In genomic region chr15:89690276-89691218, GRCh38 we compare ENCODE assay signal across 9 cellular contexts. TPM values are rescaled to one million over a fixed set of nuclear protein-coding genes. Genes with fewer than 3 reads are reported as not detected.
DNase-seq lines count a peak whose midpoint lies in the region; ATAC-seq, FAIRE-seq and TF ChIP-seq lines count a peak whose summit lies in the region.
"Had no signal": no experiment of that assay in that cellular context is flagged by ENCODE, and none has a peak within 500 bp of the region (broad histone marks: within the 10 kb centered on the region; RNA-seq: fewer than 3 reads in every experiment).

A gene with protein sequence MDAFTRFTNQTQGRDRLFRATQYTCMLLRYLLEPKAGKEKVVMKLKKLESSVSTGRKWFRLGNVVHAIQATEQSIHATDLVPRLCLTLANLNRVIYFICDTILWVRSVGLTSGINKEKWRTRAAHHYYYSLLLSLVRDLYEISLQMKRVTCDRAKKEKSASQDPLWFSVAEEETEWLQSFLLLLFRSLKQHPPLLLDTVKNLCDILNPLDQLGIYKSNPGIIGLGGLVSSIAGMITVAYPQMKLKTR (minus strand): TSS chr15:89690754. CDS start chr15:89690632, 122 bp downstream.
WDR93 (plus strand) TSS chr15:89690811; CDS start chr15:89701747, 10,936 bp downstream.

- H3K4me2 ChIP-seq in keratinocyte (ENCODE audit: control insufficient read depth, extremely low read depth, insufficient read depth, low read depth, low read length) = peak within 1 kb of the TSS; percentile 82

- peak; percentile 80 for FAIRE-seq in keratinocyte (lab: Jason Lieb, UNC)

- ATAC-seq in HG03039 (IDR thresholded peaks at IDR 0.05; ENCODE audit: unreplicated experiment) = peak; percentile 86

- no peak for TF ChIP-seq CTCF in keratinocyte (optimal IDR thresholded peaks at IDR 0.05 in 1 of 3, IDR thresholded peaks at IDR 0.05 in 1 of 3, conservative IDR thresholded peaks at IDR 0.05 in 1 of 3; ENCODE audit: extremely low read depth in 1 of 3, insufficient read depth in 2 of 3, low read length in 3 of 3)

- dilution Hi-C loops in keratinocyte (cut with MboI; ENCODE audit: extremely low pct_ligation_motif_present, low sequenced_read_pairs) = no loop called here

- no peaks in the 10 kb centered on the region for H3K9me3 ChIP-seq in keratinocyte (ENCODE audit: control insufficient read depth, low read depth, low read length)

- H2AFZ ChIP-seq in keratinocyte (ENCODE audit: control insufficient read depth, low read length) = peak within 1 kb of the TSS; percentile 99

- no peak within 1 kb of the TSS for H3K27ac ChIP-seq in caudate nucleus (ENCODE audit: low read depth, low read length)
- peak within 1 kb of the TSS; percentile 46 for H3K27ac ChIP-seq in keratinocyte (ENCODE audit: control insufficient read depth, insufficient read depth, low read length)

- H3K4me1 ChIP-seq in keratinocyte (ENCODE audit: control insufficient read depth, extremely low read depth, insufficient read depth, low read length) = no peaks in the 10 kb centered on the region

- peak; percentile 13 for DNase-seq in NK-92 treated with Interleukin-12 subunit alpha and Interleukin-12 subunit beta, amount 100 ng/mL, for 24 hours (lab: John Stamatoyannopoulos, UW)
- DNase-seq in NK-92 (lab: John Stamatoyannopoulos, UW; ENCODE audit: unreplicated experiment) = no peak
- DNase-seq in NCI-H2171 (lab: John Stamatoyannopoulos, UW) = peak; percentile 86
- DNase-seq in activated CD4-positive, CD25-positive, alpha-beta regulatory T cell (lab: John Stamatoyannopoulos, UW) = peak; percentile 46 to 58 (median 52)
- peak in 50 of 61 donors; percentile 11 to 72 (median 46) for DNase-seq in caudate nucleus (lab: John Stamatoyannopoulos, UW)
- peak; percentile 53 for DNase-seq in keratinocyte (ENCODE audit: low read depth, low spot score)
- DNase-seq in stimulated activated CD4-positive, alpha-beta T cell treated with anti-CD3 and anti-CD28 coated beads, Interleukin-12 subunit alpha, Interleukin-12 subunit beta, amount 100 ng/mL, for 4 hours = peak; percentile 77
- DNase-seq: DND-41 had no signal

- no peaks in the 10 kb centered on the region for H3K79me2 ChIP-seq in keratinocyte (ENCODE audit: control insufficient read depth, insufficient read depth, low read length)

- H3K9me1 ChIP-seq in keratinocyte (ENCODE audit: control insufficient read depth, extremely low read depth, insufficient read depth, low read length) = no peaks in the 10 kb centered on the region

- no peaks in the 10 kb centered on the region for H3K27me3 ChIP-seq in keratinocyte (ENCODE audit: control insufficient read depth, extremely low read depth, insufficient read depth, low read length)

- peak within 1 kb of the TSS; percentile 71 for H3K9ac ChIP-seq in keratinocyte (ENCODE audit: control insufficient read depth, extremely low read depth, insufficient read depth, low read length)

- H4K20me1 ChIP-seq in keratinocyte (ENCODE audit: control insufficient read depth, extremely low read depth, insufficient read depth, low read length) = no peaks in the 10 kb centered on the region

- H3K4me3 ChIP-seq in keratinocyte (ENCODE audit: control insufficient read depth in 2 of 3, extremely low read depth in 1 of 3, insufficient read depth in 2 of 3, low read depth in 1 of 3, low read length in 3 of 3) = peak within 1 kb of the TSS; percentile 62 to 82 (median 74)

- no peaks in the 10 kb centered on the region for H3K36me3 ChIP-seq in keratinocyte (ENCODE audit: control insufficient read depth in 2 of 2, extremely low read depth in 1 of 2, insufficient read depth in 2 of 2, low read length in 2 of 2)

RNA-seq across cellular contexts. Expression of the first gene that starts in this region (rescaled TPM):
- 4.0 to 6.0 TPM (median 5.9 TPM) in 3 replicates for polyA plus RNA-seq in keratinocyte
- 2.9 TPM for polyA plus RNA-seq in keratinocyte (2011; ENCODE audit: low read depth)
- 3.0 and 4.7 TPM in 2 replicates for polyA plus RNA-seq in keratinocyte (2011; cell fraction: cytosol; rRNA removed)
- polyA plus RNA-seq in keratinocyte (2011; cell fraction: nucleus; rRNA removed) = 5.8 and 6.0 TPM in 2 replicates
- 2.7 and 3.6 TPM in 2 replicates for polyA plus RNA-seq in keratinocyte (2012; ENCODE audit: low replicate concordance)
- polyA minus RNA-seq in keratinocyte = 5.8 to 6.3 TPM (median 5.9 TPM) in 3 replicates
- 8.6 TPM for polyA minus RNA-seq in keratinocyte (2011; cell fraction: cytosol; rRNA and poly(A)+ RNA removed)
- polyA minus RNA-seq in keratinocyte (2011; cell fraction: nucleus; rRNA and poly(A)+ RNA removed) = 1.9 and 4.7 TPM in 2 replicates

RNA-seq across cellular contexts. Expression of gene WDR93, which starts in this region (rescaled TPM):
- 0.05 to 0.08 TPM in 2 of 3 replicates, not detected in the other for polyA plus RNA-seq in keratinocyte
- not detected for polyA plus RNA-seq in keratinocyte (2011; ENCODE audit: low read depth)
- polyA plus RNA-seq in keratinocyte (2011; cell fraction: cytosol; rRNA removed) = 0.05 and 0.07 TPM in 2 replicates
- polyA plus RNA-seq in keratinocyte (2011; cell fraction: nucleus; rRNA removed) = not detected in 2 replicates
- not detected in 2 replicates for polyA plus RNA-seq in keratinocyte (2012; ENCODE audit: low replicate concordance)
- polyA minus RNA-seq in keratinocyte = 0.20 TPM in 1 of 3 replicates, not detected in the others
- not detected for polyA minus RNA-seq in keratinocyte (2011; cell fraction: cytosol; rRNA and poly(A)+ RNA removed)
- polyA minus RNA-seq in keratinocyte (2011; cell fraction: nucleus; rRNA and poly(A)+ RNA removed) = not detected in 2 replicates
